Comparison of ENCODE assay signal across 26 cellular contexts in genomic region chr2:161303535-161304050, GRCh38.
"Had no signal": no experiment of that assay in that cellular context is flagged by ENCODE, and none has a peak within 500 bp of the region (broad histone marks: within the 10 kb centered on the region; RNA-seq: fewer than 3 reads in every experiment).

No MANE protein-coding gene starts in this region.

- H3K4me2 ChIP-seq: neural progenitor cell, smooth muscle cell had no signal

- ATAC-seq: naive thymus-derived CD4-positive, alpha-beta T cell; natural killer cell; psoas muscle; right cardiac atrium; sciatic nerve; stimulated activated naive B cell treated with anti-CD40 and anti-IgM and Interleukin-4, amounts not matched to agents 10 μg/mL and 1 μg/mL and 100 μg/mL, for 72 hours; upper lobe of right lung had no signal

- H3K36me3 ChIP-seq: neural progenitor cell, ovary, spleen, stomach, thoracic aorta, tibial artery, transverse colon, upper lobe of right lung, uterus had no signal

- H3K27ac ChIP-seq: neural progenitor cell, ovary, parathyroid adenoma, psoas muscle, skin epidermis, spleen, stomach, thoracic aorta, tibial artery, transverse colon, upper lobe of right lung, uterus had no signal

- H3K4me1 ChIP-seq: parathyroid adenoma, psoas muscle, uterus had no signal

- H2AFZ ChIP-seq: neural progenitor cell, parathyroid adenoma had no signal

- H3K9me3 ChIP-seq: ovary, thoracic aorta, transverse colon, upper lobe of right lung, uterus had no signal

- H3K9ac ChIP-seq: neural progenitor cell, parathyroid adenoma had no signal

- H3K79me2 ChIP-seq: parathyroid adenoma had no signal

- H3K27me3 ChIP-seq: neural progenitor cell, ovary, stomach, tibial artery, transverse colon, upper lobe of right lung, uterus had no signal

- DNase-seq: naive thymus-derived CD4-positive, alpha-beta T cell; natural killer cell; occipital lobe; ovary; posterior cingulate gyrus; psoas muscle; right cardiac atrium; spleen; stimulated activated CD4-positive, alpha-beta T cell treated with anti-CD3 and anti-CD28 coated beads, Interleukin-12 subunit alpha, Interleukin-12 subunit beta, amount 100 ng/mL, for 4 hours; stimulated activated CD4-positive, alpha-beta T cell treated with anti-CD3 and anti-CD28 coated beads, Interleukin-1b, Interleukin-23, amount 100 ng/mL, for 48 hours; stimulated activated CD4-positive, alpha-beta T cell treated with anti-CD3 and anti-CD28 coated beads, Interleukin-4, amount 100 ng/mL, for 1 hour; stimulated activated CD4-positive, alpha-beta T cell treated with anti-CD3 and anti-CD28 coated beads, Interleukin-4, amount 100 ng/mL, for 4 hours; stimulated activated CD8-positive, alpha-beta memory T cell treated with anti-CD3 and anti-CD28 coated beads, Interleukin-4, amount 100 ng/mL, for 48 hours; stimulated activated naive B cell treated with anti-CD40 and anti-IgM and Interleukin-4, amounts not matched to agents 10 μg/mL and 1 μg/mL and 100 μg/mL, for 72 hours; stimulated activated naive CD4-positive, alpha-beta T cell treated with Interleukin-2 at 50 U/mL for 16 hours; stomach; tibial artery; transverse colon; upper lobe of right lung; uterus had no signal

- H3K4me3 ChIP-seq: neural progenitor cell, ovary, psoas muscle, skin epidermis, smooth muscle cell, spleen, stomach, thoracic aorta, tibial artery, transverse colon, upper lobe of right lung, uterus had no signal
